ENCODE assay signal across 1 cellular context in genomic region chr3:45545476-45545875, GRCh38.
TF ChIP-seq lines count a peak whose summit lies in the region.

No MANE protein-coding gene starts in this region.

TF ChIP-seq in GM23338, 12 proteins besides CTCF, POLR2A, EP300 and RAD21 (continued from another document):
- TF ChIP-seq ZNF462 (CRISPR knock-in tag; IDR thresholded peaks at IDR 0.05) (no peak), JUNB (IDR thresholded peaks at IDR 0.05; ENCODE audit: unreplicated experiment) (no peak)
TF ChIP-seq in GM23338: peak in this region for 0.
